In the genomic region with DNA sequence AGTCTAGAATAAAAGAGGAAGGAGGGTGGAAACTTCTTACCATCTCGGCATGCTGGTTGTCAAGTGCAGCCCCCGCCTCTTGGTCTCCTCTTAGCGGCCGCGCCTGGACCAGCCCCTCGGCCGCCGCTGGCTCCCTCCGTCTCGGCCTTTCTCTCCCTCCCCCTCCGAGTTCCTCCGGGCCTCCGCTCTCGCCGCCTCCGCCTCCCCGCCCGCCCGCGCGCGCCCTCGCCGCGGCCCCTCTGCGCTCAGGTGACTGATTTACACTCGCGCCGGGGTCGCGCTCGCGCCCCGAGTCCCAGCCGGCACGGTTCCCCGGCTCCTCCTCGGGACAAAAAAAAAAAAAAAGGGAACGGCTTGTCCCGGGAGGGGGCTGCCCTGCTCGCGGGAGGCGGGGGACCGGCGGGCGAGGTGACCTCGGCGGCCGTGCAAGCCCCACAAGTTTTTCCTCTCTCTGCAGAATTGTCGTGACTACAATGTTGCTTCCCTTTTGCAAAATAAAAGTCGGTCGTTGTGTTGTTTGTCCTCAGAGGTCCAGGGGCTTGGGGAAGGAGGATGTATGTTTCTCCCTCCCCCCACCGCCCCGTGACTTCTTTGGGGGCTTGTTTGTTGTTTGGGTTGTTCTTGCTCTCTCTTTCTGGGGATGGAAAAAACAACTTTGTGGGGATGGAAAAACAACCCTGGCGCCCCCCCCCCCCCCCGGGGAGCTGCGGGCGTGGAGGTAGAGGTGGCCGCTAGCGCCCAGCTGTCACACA, we compare ENCODE assay signal across 7 cellular contexts. TPM values are rescaled to one million over a fixed set of nuclear protein-coding genes. Genes with fewer than 3 reads are reported as not detected.
A peak's percentile ranks its signal among the peaks of the same experiment; 100 is the strongest.
DNase-seq lines count a peak whose midpoint lies in the region; ATAC-seq, FAIRE-seq and TF ChIP-seq lines count a peak whose summit lies in the region.

A gene with protein sequence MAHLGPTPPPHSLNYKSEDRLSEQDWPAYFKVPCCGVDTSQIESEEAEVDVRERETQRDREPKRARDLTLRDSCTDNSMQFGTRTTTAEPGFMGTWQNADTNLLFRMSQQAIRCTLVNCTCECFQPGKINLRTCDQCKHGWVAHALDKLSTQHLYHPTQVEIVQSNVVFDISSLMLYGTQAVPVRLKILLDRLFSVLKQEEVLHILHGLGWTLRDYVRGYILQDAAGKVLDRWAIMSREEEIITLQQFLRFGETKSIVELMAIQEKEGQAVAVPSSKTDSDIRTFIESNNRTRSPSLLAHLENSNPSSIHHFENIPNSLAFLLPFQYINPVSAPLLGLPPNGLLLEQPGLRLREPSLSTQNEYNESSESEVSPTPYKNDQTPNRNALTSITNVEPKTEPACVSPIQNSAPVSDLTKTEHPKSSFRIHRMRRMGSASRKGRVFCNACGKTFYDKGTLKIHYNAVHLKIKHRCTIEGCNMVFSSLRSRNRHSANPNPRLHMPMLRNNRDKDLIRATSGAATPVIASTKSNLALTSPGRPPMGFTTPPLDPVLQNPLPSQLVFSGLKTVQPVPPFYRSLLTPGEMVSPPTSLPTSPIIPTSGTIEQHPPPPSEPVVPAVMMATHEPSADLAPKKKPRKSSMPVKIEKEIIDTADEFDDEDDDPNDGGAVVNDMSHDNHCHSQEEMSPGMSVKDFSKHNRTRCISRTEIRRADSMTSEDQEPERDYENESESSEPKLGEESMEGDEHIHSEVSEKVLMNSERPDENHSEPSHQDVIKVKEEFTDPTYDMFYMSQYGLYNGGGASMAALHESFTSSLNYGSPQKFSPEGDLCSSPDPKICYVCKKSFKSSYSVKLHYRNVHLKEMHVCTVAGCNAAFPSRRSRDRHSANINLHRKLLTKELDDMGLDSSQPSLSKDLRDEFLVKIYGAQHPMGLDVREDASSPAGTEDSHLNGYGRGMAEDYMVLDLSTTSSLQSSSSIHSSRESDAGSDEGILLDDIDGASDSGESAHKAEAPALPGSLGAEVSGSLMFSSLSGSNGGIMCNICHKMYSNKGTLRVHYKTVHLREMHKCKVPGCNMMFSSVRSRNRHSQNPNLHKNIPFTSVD (minus strand): TSS at position 65 of the 752 bp plus-strand sequence. CDS start 22 bp downstream, at position 43.

- ATAC-seq in HG03025 (IDR thresholded peaks at IDR 0.05; ENCODE audit: low FRiP score, unreplicated experiment) (no peak), GM21825 (IDR thresholded peaks at IDR 0.05; ENCODE audit: unreplicated experiment) (no peak)

- FAIRE-seq in GM12892 (lab: Jason Lieb, UNC) = no peak

- H3K27me3 ChIP-seq in layer of hippocampus (ENCODE audit: control insufficient read depth, insufficient read depth, low read length) = peaks cover 8% of the 10 kb centered on the region

- TF ChIP-seq POLR2A in GM12892 (IDR thresholded peaks at IDR 0.05; ENCODE audit: low read depth, low read length) = no peak

- peak; percentile 17 for DNase-seq in GM12892 (ENCODE audit: insufficient read length)
- DNase-seq in NCI-H2227 treated with DMSO at 0.1 percent for 48 hours (lab: John Stamatoyannopoulos, UW) = peak; percentile 24
- peak; percentile 37 for DNase-seq in cerebellar cortex (ENCODE audit: low spot score)
- peak; percentile 23 for DNase-seq in stimulated activated CD8-positive, alpha-beta memory T cell treated with anti-CD3 and anti-CD28 coated beads, Interleukin-4, amount 100 ng/mL, for 48 hours

- H3K27ac ChIP-seq in layer of hippocampus (ENCODE audit: low read depth, low read length) = peak within 1 kb of the TSS; percentile 68

RNA-seq across cellular contexts. Expression of the gene that starts here (rescaled TPM):
- 0.98 TPM for polyA plus RNA-seq in GM12892 (2012; ENCODE audit: missing spikeins)
